1 cellular context compared by ENCODE assay signal in the genomic region with DNA sequence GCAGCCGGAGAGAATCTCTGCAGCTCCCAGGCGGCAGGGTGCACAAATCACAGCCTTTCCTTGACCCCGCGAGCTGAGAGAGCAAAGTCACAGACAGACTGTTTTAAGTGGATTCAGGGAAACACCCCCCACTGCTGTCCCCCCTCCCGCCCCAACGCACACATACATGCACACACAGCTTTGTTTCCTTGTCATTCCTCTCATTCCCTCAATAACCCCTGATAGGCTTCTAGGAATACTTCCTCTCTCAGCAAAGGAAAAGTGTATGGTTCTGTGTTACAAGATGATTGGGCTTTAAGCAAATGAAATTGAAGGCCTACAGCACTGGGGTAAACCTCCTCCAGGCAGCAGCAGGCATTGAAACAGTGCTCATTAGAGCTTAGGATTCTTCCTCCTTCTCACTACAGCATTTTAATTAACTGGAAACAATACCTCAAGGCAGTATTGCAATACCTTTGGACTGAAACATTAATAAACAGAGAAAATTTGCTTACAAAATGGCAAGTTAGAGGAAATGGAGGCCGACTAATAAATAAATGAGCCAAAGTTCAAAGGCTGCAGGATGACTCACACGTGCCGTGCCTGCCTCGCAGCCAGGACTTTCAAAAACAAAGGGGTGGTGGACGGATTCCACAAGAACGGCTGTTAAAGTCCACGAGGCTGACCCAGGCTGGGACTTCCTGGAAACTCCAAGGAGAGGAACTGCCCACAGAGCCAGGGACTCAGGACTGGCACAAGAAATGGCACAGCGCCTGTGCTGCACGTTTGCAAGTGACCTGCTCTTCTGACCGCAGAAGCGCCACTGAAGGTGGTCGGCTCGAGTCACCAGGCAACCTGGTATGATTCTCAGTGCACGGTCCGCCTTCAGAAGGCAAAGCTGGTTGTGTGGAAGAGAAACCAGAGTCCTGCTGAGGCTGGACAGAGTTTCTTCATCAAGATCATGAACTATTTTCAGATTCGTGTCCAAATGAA.
TF ChIP-seq lines count a peak whose summit lies in the region.

No MANE protein-coding gene starts in this region.

TF ChIP-seq in HCT116, 20 proteins besides CTCF, POLR2A, EP300 and RAD21 (continued from another document):
- TF ChIP-seq YY1 (IDR thresholded peaks at IDR 0.05; ENCODE audit: extremely low read depth, insufficient replicate concordance, low read depth, low read length) (no peak), POLR2AphosphoS5 (IDR thresholded peaks at IDR 0.05; ENCODE audit: low read depth, low read length) (no peak; the same call in 1 of the 2 replicates), EGR1 (IDR thresholded peaks at IDR 0.05; ENCODE audit: low read depth) (no peak), ELF1 (IDR thresholded peaks at IDR 0.05; ENCODE audit: borderline replicate concordance, low read depth) (no peak), MAX (IDR thresholded peaks at IDR 0.05) (peak; percentile 84), TCF7L2 (IDR thresholded peaks at IDR 0.05; ENCODE audit: borderline replicate concordance, extremely low read depth, insufficient read depth, insufficient read length) (peak; percentile 86), CBX3 (IDR thresholded peaks at IDR 0.05; ENCODE audit: low read depth) (no peak), SIN3A (IDR thresholded peaks at IDR 0.05; ENCODE audit: low read depth) (no peak), SRF (IDR thresholded peaks at IDR 0.05; ENCODE audit: low read depth) (no peak), ATF3 (IDR thresholded peaks at IDR 0.05) (no peak), CEBPB (IDR thresholded peaks at IDR 0.05; ENCODE audit: low read depth) (no peak)
